Comparison of ENCODE assay signal across 1 cellular context in genomic region chr5:39800202-39800601, GRCh38.
TF ChIP-seq lines count a peak whose summit lies in the region.

No MANE protein-coding gene starts in this region.

TF ChIP-seq in GM23338, 12 proteins besides CTCF, POLR2A, EP300 and RAD21 (continued from another document):
- TF ChIP-seq ZNF462 (CRISPR knock-in tag; IDR thresholded peaks at IDR 0.05): no peak
- no peak for TF ChIP-seq CREB1 (CRISPR knock-in tag; IDR thresholded peaks at IDR 0.05; ENCODE audit: low read depth)
- no peak for TF ChIP-seq EZH2phosphoT487 (IDR thresholded peaks at IDR 0.05; ENCODE audit: unreplicated experiment)
- TF ChIP-seq NANOG (IDR thresholded peaks at IDR 0.05; ENCODE audit: borderline replicate concordance): no peak
- no peak for TF ChIP-seq JUNB (IDR thresholded peaks at IDR 0.05; ENCODE audit: unreplicated experiment)
- TF ChIP-seq REST (IDR thresholded peaks at IDR 0.05; ENCODE audit: unreplicated experiment): no peak
TF ChIP-seq in GM23338: peak in this region for 0.
